28 cellular contexts compared by ENCODE assay signal in genomic region chr1:21256776-21257175, GRCh38. TPM values are rescaled to one million over a fixed set of nuclear protein-coding genes. Genes with fewer than 3 reads are reported as not detected.
DNase-seq lines count a peak whose midpoint lies in the region; ATAC-seq and TF ChIP-seq lines count a peak whose summit lies in the region.
"Had no signal": no experiment of that assay in that cellular context is flagged by ENCODE, and none has a peak within 500 bp of the region (broad histone marks: within the 10 kb centered on the region; RNA-seq: fewer than 3 reads in every experiment).

No MANE protein-coding gene starts in this region.

- H3K36me3 ChIP-seq in CD8-positive, alpha-beta memory T cell (ENCODE audit: insufficient read depth, low read length): peaks cover 37% of the 10 kb centered on the region
- peaks cover 39% of the 10 kb centered on the region for H3K36me3 ChIP-seq in suprapubic skin
- H3K36me3 ChIP-seq: BE2C had no signal

- peaks cover 20% of the 10 kb centered on the region for H3K4me1 ChIP-seq in CD8-positive, alpha-beta memory T cell (ENCODE audit: insufficient read depth, low read length)
- H3K4me1 ChIP-seq in suprapubic skin: peaks cover 60% of the 10 kb centered on the region

- H3K27ac Mint-ChIP-seq in activated T-cell treated with anti-CD3 and anti-CD28 coated beads, Interleukin-2, amount 50 U/mL, for 72 hours: peak overlapping the region; percentile 77
- peak overlapping the region in 5 of 8 donors; percentile 22 to 75 (median 65) for H3K27ac Mint-ChIP-seq in CD8-positive, alpha-beta memory T cell
- H3K27ac Mint-ChIP-seq in activated naive CD8-positive, alpha-beta T cell treated with anti-CD3 and anti-CD28 coated beads, Interleukin-2, amount 50 U/mL, for 24 hours: peak overlapping the region; percentile 61
- H3K27ac Mint-ChIP-seq in osteocyte (ENCODE audit: unreplicated experiment): peak overlapping the region; percentile 38

- no peaks in the 10 kb centered on the region for H3K9me3 ChIP-seq in CD8-positive, alpha-beta memory T cell (ENCODE audit: low read length)
- no peaks in the 10 kb centered on the region for H3K9me3 ChIP-seq in suprapubic skin
- H3K9me3 ChIP-seq: BE2C, body of pancreas, esophagus muscularis mucosa, left lung, testis had no signal

- peaks cover 11 to 25% of the 10 kb centered on the region in 2 donors for H3K36me3 Mint-ChIP-seq in activated T-cell treated with anti-CD3 and anti-CD28 coated beads, Interleukin-2, amount 50 U/mL, for 72 hours (ENCODE audit: insufficient read depth in 2 of 2)
- peaks cover 6 to 80% (median 23%) of the 10 kb centered on the region in 3 donors for H3K36me3 Mint-ChIP-seq in CD8-positive, alpha-beta memory T cell
- peaks cover 65% of the 10 kb centered on the region for H3K36me3 Mint-ChIP-seq in activated naive CD8-positive, alpha-beta T cell treated with anti-CD3 and anti-CD28 coated beads, Interleukin-2, amount 50 U/mL, for 24 hours (ENCODE audit: low read depth)
- peaks cover 36% of the 10 kb centered on the region for H3K36me3 Mint-ChIP-seq in osteocyte (ENCODE audit: unreplicated experiment)

- TF ChIP-seq EP300 in suprapubic skin (IDR thresholded peaks at IDR 0.05): no peak

- H3K27me3 ChIP-seq in CD8-positive, alpha-beta memory T cell (ENCODE audit: insufficient read depth, low read length, poor library complexity, severe bottlenecking): no peaks in the 10 kb centered on the region
- H3K27me3 ChIP-seq in suprapubic skin: no peaks in the 10 kb centered on the region
- H3K27me3 ChIP-seq: BE2C, body of pancreas, esophagus muscularis mucosa, left lung, testis had no signal

- H3K9me3 Mint-ChIP-seq in activated T-cell treated with anti-CD3 and anti-CD28 coated beads, Interleukin-2, amount 50 U/mL, for 72 hours: no peaks in the 10 kb centered on the region
- no peaks in the 10 kb centered on the region for H3K9me3 Mint-ChIP-seq in CD8-positive, alpha-beta memory T cell
- no peaks in the 10 kb centered on the region for H3K9me3 Mint-ChIP-seq in activated naive CD8-positive, alpha-beta T cell treated with anti-CD3 and anti-CD28 coated beads, Interleukin-2, amount 50 U/mL, for 24 hours
- no peaks in the 10 kb centered on the region for H3K9me3 Mint-ChIP-seq in osteocyte (ENCODE audit: unreplicated experiment)

- CTCF ChIA-PET in CD8-positive, alpha-beta memory T cell (lab: Charles Lee): interaction anchor here (3.2 to 10.4 kb wide), 4 partner anchors 14 to 112 kb away, joined by 21 to 253 read pairs (median 42); no protein-coding TSS in a partner anchor

- TF ChIP-seq CTCF in osteocyte (IDR thresholded peaks at IDR 0.05) (no peak), suprapubic skin (IDR thresholded peaks at IDR 0.05) (no peak)

- peaks cover 68% of the 10 kb centered on the region for H3K4me1 Mint-ChIP-seq in activated T-cell treated with anti-CD3 and anti-CD28 coated beads, Interleukin-2, amount 50 U/mL, for 72 hours (ENCODE audit: low read depth)
- H3K4me1 Mint-ChIP-seq in CD8-positive, alpha-beta memory T cell: peaks cover 41 to 50% (median 47%) of the 10 kb centered on the region in 3 donors
- H3K4me1 Mint-ChIP-seq in activated naive CD8-positive, alpha-beta T cell treated with anti-CD3 and anti-CD28 coated beads, Interleukin-2, amount 50 U/mL, for 24 hours: peaks cover 81% of the 10 kb centered on the region
- peaks cover 51% of the 10 kb centered on the region for H3K4me1 Mint-ChIP-seq in osteocyte (ENCODE audit: unreplicated experiment)

- no peak for TF ChIP-seq POLR2A in suprapubic skin (IDR thresholded peaks at IDR 0.05)

- ATAC-seq in activated T-cell treated with anti-CD3 and anti-CD28 coated beads, Interleukin-2, amount 50 U/mL, for 72 hours (replicated peaks in 1 of 2): no peak
- ATAC-seq in activated naive CD8-positive, alpha-beta T cell treated with anti-CD3 and anti-CD28 coated beads, Interleukin-2, amount 50 U/mL, for 24 hours: no peak
- ATAC-seq in HG02678 (IDR thresholded peaks at IDR 0.05; ENCODE audit: unreplicated experiment): no peak
- ATAC-seq: body of pancreas, HCT116, HepG2, left lung, SK-N-SH treated with all-trans-retinoic acid at 6 μM for 48 hours had no signal

- DNase-seq in activated T-cell treated with anti-CD3 and anti-CD28 coated beads, Interleukin-2, amount 50 U/mL, for 72 hours: no peak
- DNase-seq in activated T-cell treated with anti-CD3 and anti-CD28 coated beads, Interleukin-2, amount 50 U/mL, for 1 hour: no peak
- DNase-seq in CD8-positive, alpha-beta memory T cell: no peak
- DNase-seq in activated naive CD8-positive, alpha-beta T cell treated with anti-CD3 and anti-CD28 coated beads, Interleukin-2, amount 50 U/mL, for 24 hours: no peak
- no peak for DNase-seq in osteocyte (ENCODE audit: extremely low spot score, unreplicated experiment)
- no peak for DNase-seq in dedifferentiated amniotic fluid mesenchymal stem cell (ENCODE audit: extremely low spot score)
- no peak for DNase-seq in suprapubic skin (ENCODE audit: low spot score in 2 of 2)
- DNase-seq: activated CD4-positive, alpha-beta T cell treated with anti-CD3 and anti-CD28 coated beads, Interleukin-2, amount 50 U/mL, for 48 hours; activated naive CD4-positive, alpha-beta T cell; BE2C; body of pancreas; DMS 273 treated with DMSO at 0.1 percent for 48 hours; effector memory CD4-positive, alpha-beta T cell; hypothalamus; left lung; NCI-H1092; NCI-H2029 treated with DMSO at 0.1 percent for 48 hours; nucleus accumbens; stimulated activated CD4-positive, alpha-beta T cell treated with anti-CD3 and anti-CD28 coated beads, Interleukin-2, amount 100 ng/mL, for 24 hours; T-helper 9 cell; testis; WERI-Rb-1 had no signal

- POLR2A ChIA-PET in CD8-positive, alpha-beta memory T cell (lab: Charles Lee): interaction anchor here (0.5 to 2.0 kb wide), 2 partner anchors 17 to 112 kb away, joined by 4 to 8 read pairs; no protein-coding TSS in a partner anchor

- H3K4me3 Mint-ChIP-seq in activated T-cell treated with anti-CD3 and anti-CD28 coated beads, Interleukin-2, amount 50 U/mL, for 72 hours: no peak overlapping the region
- no peak overlapping the region for H3K4me3 Mint-ChIP-seq in CD8-positive, alpha-beta memory T cell
- H3K4me3 Mint-ChIP-seq in activated naive CD8-positive, alpha-beta T cell treated with anti-CD3 and anti-CD28 coated beads, Interleukin-2, amount 50 U/mL, for 24 hours: no peak overlapping the region
- no peak overlapping the region for H3K4me3 Mint-ChIP-seq in osteocyte (ENCODE audit: unreplicated experiment)

- no peaks in the 10 kb centered on the region for H3K27me3 Mint-ChIP-seq in activated T-cell treated with anti-CD3 and anti-CD28 coated beads, Interleukin-2, amount 50 U/mL, for 72 hours (ENCODE audit: low read depth)
- no peaks in the 10 kb centered on the region for H3K27me3 Mint-ChIP-seq in CD8-positive, alpha-beta memory T cell
- H3K27me3 Mint-ChIP-seq in activated naive CD8-positive, alpha-beta T cell treated with anti-CD3 and anti-CD28 coated beads, Interleukin-2, amount 50 U/mL, for 24 hours: no peaks in the 10 kb centered on the region
- no peaks in the 10 kb centered on the region for H3K27me3 Mint-ChIP-seq in osteocyte (ENCODE audit: unreplicated experiment)

- no peak overlapping the region for H3K27ac ChIP-seq in CD8-positive, alpha-beta memory T cell (ENCODE audit: low read depth, low read length)
- no peak overlapping the region for H3K27ac ChIP-seq in suprapubic skin
- H3K27ac ChIP-seq: left lung, WERI-Rb-1 had no signal

- 90% methylated on average over 13 of the region's 13 CpGs for WGBS in suprapubic skin

- H3K4me3 ChIP-seq in CD8-positive, alpha-beta memory T cell (ENCODE audit: low read length): no peak overlapping the region
- H3K4me3 ChIP-seq in suprapubic skin: no peak overlapping the region
- H3K4me3 ChIP-seq: body of pancreas, esophagus muscularis mucosa, left lung, smooth muscle cell, testis had no signal

RNA-seq across cellular contexts. Expression of gene ECE1, which starts 33.5 kb away (rescaled TPM):
- 100 to 1,000 TPM; 159 to 193 TPM for total RNA-seq in activated T-cell treated with anti-CD3 and anti-CD28 coated beads, Interleukin-2, amount 50 U/mL, for 72 hours
- total RNA-seq in CD8-positive, alpha-beta memory T cell: 10 to 100 TPM; 78.2 to 88.4 TPM
- polyA plus RNA-seq in CD8-positive, alpha-beta memory T cell: 41.5 TPM
- total RNA-seq in osteocyte (217 and 236 TPM in 2 replicates), suprapubic skin (10 to 100 TPM; 40.8 to 64.2 (median 55.3) TPM)
